ENCODE assay signal across 9 cellular contexts in the genomic region with DNA sequence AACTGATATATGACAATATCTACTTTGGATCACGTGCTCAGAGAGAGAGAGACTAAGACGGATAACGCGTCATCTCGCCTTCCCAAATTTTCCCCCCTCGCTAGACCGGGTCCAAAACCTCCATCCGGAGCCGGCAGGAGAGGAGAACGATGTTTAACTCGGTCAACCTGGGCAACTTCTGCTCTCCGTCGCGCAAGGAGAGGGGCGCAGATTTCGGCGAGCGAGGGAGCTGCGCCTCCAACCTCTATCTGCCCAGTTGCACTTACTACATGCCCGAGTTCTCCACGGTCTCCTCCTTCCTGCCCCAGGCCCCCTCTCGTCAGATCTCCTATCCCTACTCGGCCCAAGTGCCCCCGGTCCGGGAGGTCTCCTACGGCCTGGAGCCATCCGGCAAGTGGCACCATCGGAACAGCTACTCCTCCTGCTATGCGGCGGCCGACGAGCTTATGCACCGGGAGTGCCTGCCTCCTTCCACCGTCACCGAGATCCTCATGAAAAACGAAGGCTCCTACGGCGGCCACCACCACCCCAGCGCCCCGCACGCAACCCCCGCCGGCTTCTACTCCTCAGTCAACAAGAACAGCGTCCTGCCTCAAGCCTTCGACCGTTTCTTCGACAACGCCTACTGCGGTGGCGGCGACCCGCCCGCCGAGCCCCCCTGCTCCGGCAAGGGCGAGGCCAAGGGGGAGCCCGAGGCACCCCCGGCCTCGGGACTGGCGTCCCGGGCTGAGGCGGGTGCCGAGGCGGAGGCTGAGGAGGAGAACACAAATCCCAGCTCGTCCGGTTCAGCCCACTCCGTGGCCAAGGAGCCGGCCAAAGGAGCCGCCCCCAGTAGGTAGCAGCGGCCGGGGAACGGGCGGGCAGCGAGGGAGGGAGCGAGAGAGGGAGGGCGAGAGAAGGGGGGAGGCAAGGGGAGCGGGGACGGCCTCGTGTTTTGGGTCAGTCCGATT. TPM values are rescaled to one million over a fixed set of nuclear protein-coding genes. Genes with fewer than 3 reads are reported as not detected.
DNase-seq lines count a peak whose midpoint lies in the region; ATAC-seq and TF ChIP-seq lines count a peak whose summit lies in the region.
"Had no signal": no experiment of that assay in that cellular context is flagged by ENCODE, and none has a peak within 500 bp of the region (broad histone marks: within the 10 kb centered on the region; RNA-seq: fewer than 3 reads in every experiment).

A gene (plus strand): TSS at position 34 of the 950 bp plus-strand sequence. CDS start 116 bp downstream, at position 150.

- CTCF ChIA-PET in CD8-positive, alpha-beta memory T cell (lab: Charles Lee) = interaction anchor here (0.8 kb wide), 1 partner anchor 228 kb away, joined by 3 read pairs; no protein-coding TSS in a partner anchor

- no peak for DNase-seq in CD8-positive, alpha-beta memory T cell
- DNase-seq in M059J (ENCODE audit: low read depth) (peak; percentile 77), chondrocyte (ENCODE audit: low spot score) (no peak), osteoblast (ENCODE audit: insufficient read length, low spot score, missing footprints) (peak; percentile 94), NCI-H1694 (lab: John Stamatoyannopoulos, UW) (no peak), NAMALWA (ENCODE audit: low spot score) (no peak)
- DNase-seq: anterior cingulate cortex had no signal

- no peaks in the 10 kb centered on the region for H3K36me3 ChIP-seq in CD8-positive, alpha-beta memory T cell (ENCODE audit: insufficient read depth, low read length)
- no peaks in the 10 kb centered on the region for H3K36me3 ChIP-seq in osteoblast (ENCODE audit: insufficient read depth, low read length)

- no peaks in the 10 kb centered on the region for H3K79me2 ChIP-seq in osteoblast (ENCODE audit: insufficient read depth, low read length)

- peaks cover 0 to 15% (median 12%) of the 10 kb centered on the region in 5 donors for H3K9me3 Mint-ChIP-seq in CD8-positive, alpha-beta memory T cell
- H3K9me3 Mint-ChIP-seq in chondrocyte (ENCODE audit: low read depth) = no peaks in the 10 kb centered on the region

- peaks cover 21% of the 10 kb centered on the region for H3K4me1 ChIP-seq in CD8-positive, alpha-beta memory T cell (ENCODE audit: insufficient read depth, low read length)
- H3K4me1 ChIP-seq in osteoblast (ENCODE audit: insufficient read depth, low read length) = peaks cover 9% of the 10 kb centered on the region

- ATAC-seq in GM19328 (IDR thresholded peaks at IDR 0.05; ENCODE audit: unreplicated experiment) (no peak), HG03045 (IDR thresholded peaks at IDR 0.05; ENCODE audit: unreplicated experiment) (no peak)

- POLR2A ChIA-PET in CD8-positive, alpha-beta memory T cell (lab: Charles Lee) = interaction anchor here (0.6 kb wide), 1 partner anchor 234 kb away, joined by 3 read pairs; no protein-coding TSS in a partner anchor

- H3K27ac ChIP-seq in CD8-positive, alpha-beta memory T cell (ENCODE audit: low read depth, low read length) = no peak within 1 kb of the TSS
- peak within 1 kb of the TSS; percentile 4 for H3K27ac ChIP-seq in osteoblast (ENCODE audit: low read depth, low read length)

- H3K27me3 ChIP-seq in CD8-positive, alpha-beta memory T cell (ENCODE audit: insufficient read depth, low read length, poor library complexity, severe bottlenecking) = peaks cover 97% of the 10 kb centered on the region
- H3K27me3 ChIP-seq in osteoblast (ENCODE audit: insufficient read depth, low read length) = peaks cover 30% of the 10 kb centered on the region

- H3K36me3 Mint-ChIP-seq in CD8-positive, alpha-beta memory T cell = no peaks in the 10 kb centered on the region
- peaks cover 4% of the 10 kb centered on the region for H3K36me3 Mint-ChIP-seq in chondrocyte (ENCODE audit: low read depth)

- peak within 1 kb of the TSS; percentile 87 for H2AFZ ChIP-seq in osteoblast (ENCODE audit: low read length)

- peak within 1 kb of the TSS; percentile 58 to 86 (median 71) for H3K4me3 Mint-ChIP-seq in CD8-positive, alpha-beta memory T cell
- peak within 1 kb of the TSS; percentile 19 for H3K4me3 Mint-ChIP-seq in chondrocyte (ENCODE audit: unreplicated experiment)

- peak within 1 kb of the TSS; percentile 89 for H3K4me2 ChIP-seq in osteoblast (ENCODE audit: insufficient read depth, low read length)

- peaks cover 89 to 92% of the 10 kb centered on the region in 2 donors for H3K27me3 Mint-ChIP-seq in CD8-positive, alpha-beta memory T cell
- peaks cover 83% of the 10 kb centered on the region for H3K27me3 Mint-ChIP-seq in chondrocyte (ENCODE audit: low read depth)

- no peak for TF ChIP-seq CTCF in chondrocyte (IDR thresholded peaks at IDR 0.05)
- TF ChIP-seq CTCF in osteoblast (IDR thresholded peaks at IDR 0.05; ENCODE audit: extremely low read depth, low read depth, low read length) = no peak

- H3K27ac Mint-ChIP-seq in CD8-positive, alpha-beta memory T cell = peak within 1 kb of the TSS in 4 of 8 donors; percentile 13 to 85 (median 78)
- no peak within 1 kb of the TSS for H3K27ac Mint-ChIP-seq in chondrocyte (ENCODE audit: unreplicated experiment)

- H3K4me1 Mint-ChIP-seq in CD8-positive, alpha-beta memory T cell = peaks cover 25 to 38% (median 31%) of the 10 kb centered on the region in 3 donors
- peaks cover 16% of the 10 kb centered on the region for H3K4me1 Mint-ChIP-seq in chondrocyte (ENCODE audit: low read depth)

- H3K4me3 ChIP-seq in CD8-positive, alpha-beta memory T cell (ENCODE audit: low read length) = no peak within 1 kb of the TSS
- peak within 1 kb of the TSS; percentile 83 for H3K4me3 ChIP-seq in osteoblast (ENCODE audit: insufficient read depth, low read length)

- no peaks in the 10 kb centered on the region for H4K20me1 ChIP-seq in osteoblast (ENCODE audit: insufficient read depth, low read length)

- no peaks in the 10 kb centered on the region for H3K9me3 ChIP-seq in CD8-positive, alpha-beta memory T cell (ENCODE audit: low read length)
- H3K9me3 ChIP-seq in osteoblast (ENCODE audit: low read depth, low read length) = no peaks in the 10 kb centered on the region

RNA-seq across cellular contexts. Expression of the gene that starts here (rescaled TPM):
- total RNA-seq in CD8-positive, alpha-beta memory T cell = not detected
- not detected for polyA plus RNA-seq in CD8-positive, alpha-beta memory T cell
- total RNA-seq in M059J (2014; rRNA removed; shearing (Covaris generic)) = 1.7 and 1.9 TPM in 2 replicates
- total RNA-seq in chondrocyte (not detected in 3 replicates), osteoblast (1.1 and 1.5 TPM in 2 replicates)

Comparison
In these comparisons a context has a peak if more than half of its experiments do, and no peak if none do; other contexts are left out.
1. DNase-seq: peak in M059J (single experiment) and osteoblast (single experiment); none in CD8-positive, alpha-beta memory T cell (0 of 5), chondrocyte (single experiment), NCI-H1694 (single experiment) and NAMALWA (single experiment).